8 cellular contexts compared by ENCODE assay signal in genomic region chr2:228079194-228079593, GRCh38.
"Had no signal": no experiment of that assay in that cellular context is flagged by ENCODE, and none has a peak within 500 bp of the region (broad histone marks: within the 10 kb centered on the region; RNA-seq: fewer than 3 reads in every experiment).

No MANE protein-coding gene starts in this region.

- H2AFZ ChIP-seq: GM23248 had no signal

- H3K9ac ChIP-seq: GM23248 had no signal

- H3K4me3 ChIP-seq: GM23248, HAP-1 had no signal

- H3K27ac ChIP-seq: GM23248 had no signal

- ATAC-seq: HCT116 had no signal

- H3K4me1 ChIP-seq: HAP-1 had no signal

- H3K27ac Mint-ChIP-seq: HFFc6 had no signal

- DNase-seq: GM23248, GOT3, H7, HFFc6, IMR-90 had no signal

- H3K9me3 ChIP-seq: HAP-1 had no signal

- H3K36me3 ChIP-seq: HAP-1 had no signal

- H3K9me3 Mint-ChIP-seq: HFFc6 had no signal

- FAIRE-seq: HTR-8/SVneo had no signal

- H3K4me3 Mint-ChIP-seq: HFFc6 had no signal
